ENCODE assay signal across 15 cellular contexts in the genomic region with DNA sequence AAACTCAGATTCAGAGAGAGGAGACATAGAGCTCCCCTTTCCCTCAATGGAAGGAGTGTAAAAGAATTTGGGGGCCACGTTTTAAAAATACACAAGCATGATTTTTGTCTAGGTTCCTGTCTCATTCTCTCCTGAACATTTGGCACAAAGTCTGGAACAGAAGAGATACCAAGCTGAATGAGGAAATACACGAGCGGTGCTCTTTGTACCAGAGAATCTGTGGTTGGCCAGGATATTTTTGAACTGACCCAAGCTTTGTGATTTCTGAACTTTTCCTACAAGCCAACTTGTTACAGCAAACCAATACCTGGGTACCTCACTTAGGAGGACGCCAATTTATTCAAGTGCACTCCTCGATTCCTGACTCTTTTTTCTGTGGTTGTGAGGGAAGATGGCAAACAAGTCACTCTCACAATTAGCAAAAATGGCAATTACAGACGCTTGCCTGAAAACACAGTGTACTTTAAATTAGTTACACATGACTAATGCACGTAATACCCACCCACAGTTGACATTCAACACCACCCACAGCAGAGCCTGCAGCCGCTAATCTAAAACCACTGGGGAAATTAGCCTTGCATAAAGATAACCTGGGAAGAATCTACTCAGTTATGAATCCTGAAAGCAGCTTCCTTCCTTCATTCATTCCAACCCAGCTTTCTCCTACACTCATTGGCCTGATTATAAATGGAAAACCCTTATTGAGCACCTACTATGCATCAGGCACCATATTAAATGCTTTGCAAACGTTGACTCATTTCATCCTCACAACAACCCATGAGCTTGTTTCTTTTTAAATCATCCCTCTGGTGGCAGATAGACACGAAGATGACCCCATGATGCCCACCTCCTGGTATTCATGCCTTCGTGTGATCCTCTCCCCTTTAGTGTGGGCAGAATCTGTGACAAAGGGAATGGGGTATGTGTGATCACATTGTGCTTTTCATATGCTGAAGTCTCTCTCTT.
DNase-seq lines count a peak whose midpoint lies in the region; ATAC-seq, FAIRE-seq and TF ChIP-seq lines count a peak whose summit lies in the region.
"Had no signal": no experiment of that assay in that cellular context is flagged by ENCODE, and none has a peak within 500 bp of the region (broad histone marks: within the 10 kb centered on the region; RNA-seq: fewer than 3 reads in every experiment).

No MANE protein-coding gene starts in this region.

- no peak overlapping the region for H3T11ph ChIP-seq in H9 (ENCODE audit: low read length)

- H3K18ac ChIP-seq in H9 (ENCODE audit: insufficient read length, low read depth, low read length), result no peak overlapping the region

- no peaks in the 10 kb centered on the region for H3K9me3 ChIP-seq in H9 (ENCODE audit: control insufficient read depth, low read depth, low read length)
- H3K9me3 ChIP-seq: colonic mucosa had no signal

- no peak overlapping the region for H3K23ac ChIP-seq in H9 (ENCODE audit: insufficient read length, low read depth, low read length)

- no peak overlapping the region for H3K9ac ChIP-seq in H9 (ENCODE audit: extremely low read depth, insufficient read length, low read length)
- H3K9ac ChIP-seq: KMS-11 had no signal

- H2BK120ac ChIP-seq in H9 (ENCODE audit: low read depth, low read length, poor library complexity, severe bottlenecking), result no peak overlapping the region

- H3K56ac ChIP-seq in H9 (ENCODE audit: insufficient read length, low read depth, low read length), result no peak overlapping the region

- H3K4me3 Mint-ChIP-seq in activated T-cell treated with anti-CD3 and anti-CD28 coated beads, Interleukin-2, amount 50 U/mL, for 4 hours, result no peak overlapping the region
- peak overlapping the region; percentile 42 for H3K4me3 Mint-ChIP-seq in stimulated activated memory B cell treated with anti-CD40 and anti-IgM and Interleukin-4, amounts not matched to agents 10 μg/mL and 1 μg/mL and 100 μg/mL, for 72 hours
- no peak overlapping the region for H3K4me3 Mint-ChIP-seq in H9
- no peak overlapping the region for H3K4me3 Mint-ChIP-seq in effector memory CD8-positive, alpha-beta T cell
- no peak overlapping the region for H3K4me3 Mint-ChIP-seq in nephron progenitor cell
- H3K4me3 Mint-ChIP-seq: activated naive CD8-positive, alpha-beta T cell treated with anti-CD3 and anti-CD28 coated beads, Interleukin-2, amount 10 ng/mL, durations not matched to agents 7 days and 5 days; T-helper 1 cell treated with Interleukin-12 subunit alpha and Interleukin-12 subunit beta and Interleukin-4 antibody, amounts not matched to agents 30 μg/mL and 1 μg/mL, for 36 hours had no signal

- no peak overlapping the region for H2AK5ac ChIP-seq in H9 (ENCODE audit: insufficient read length, low read length)

- no peak overlapping the region for H2BK20ac ChIP-seq in H9 (ENCODE audit: low read depth, low read length, poor library complexity, severe bottlenecking)

- no peaks in the 10 kb centered on the region for H3K79me1 ChIP-seq in H9 (ENCODE audit: insufficient read depth, low read depth, low read length, poor library complexity, severe bottlenecking)

- H3K4me3 ChIP-seq in bronchial epithelial cell (ENCODE audit: low read depth, low read length), result no peak overlapping the region
- H3K4me3 ChIP-seq: colonic mucosa, PC-9 had no signal

- H3K9me3 Mint-ChIP-seq in activated T-cell treated with anti-CD3 and anti-CD28 coated beads, Interleukin-2, amount 50 U/mL, for 4 hours, result no peaks in the 10 kb centered on the region
- H3K9me3 Mint-ChIP-seq in stimulated activated memory B cell treated with anti-CD40 and anti-IgM and Interleukin-4, amounts not matched to agents 10 μg/mL and 1 μg/mL and 100 μg/mL, for 72 hours, result no peaks in the 10 kb centered on the region
- H3K9me3 Mint-ChIP-seq in H9 (no peaks in the 10 kb centered on the region), nephron progenitor cell (no peaks in the 10 kb centered on the region)
- H3K9me3 Mint-ChIP-seq in effector memory CD8-positive, alpha-beta T cell, result no peaks in the 10 kb centered on the region
- H3K9me3 Mint-ChIP-seq: activated naive CD8-positive, alpha-beta T cell treated with anti-CD3 and anti-CD28 coated beads, Interleukin-2, amount 10 ng/mL, durations not matched to agents 7 days and 5 days; T-helper 1 cell treated with Interleukin-12 subunit alpha and Interleukin-12 subunit beta and Interleukin-4 antibody, amounts not matched to agents 30 μg/mL and 1 μg/mL, for 36 hours had no signal

- no peaks in the 10 kb centered on the region for H3K79me2 ChIP-seq in H9 (ENCODE audit: insufficient read depth, low read length)

- no peak overlapping the region for H2BK12ac ChIP-seq in H9 (ENCODE audit: insufficient read length, low read depth, low read length)

- H3K14ac ChIP-seq in H9 (ENCODE audit: insufficient read depth, low read length), result no peak overlapping the region

- no peak overlapping the region for H3K27ac ChIP-seq in H9 (ENCODE audit: insufficient read length, low read depth, low read length)
- H3K27ac ChIP-seq: colonic mucosa, KMS-11, PC-9 had no signal

- H3K27ac Mint-ChIP-seq in stimulated activated memory B cell treated with anti-CD40 and anti-IgM and Interleukin-4, amounts not matched to agents 10 μg/mL and 1 μg/mL and 100 μg/mL, for 72 hours, result peak overlapping the region; percentile 85
- H3K27ac Mint-ChIP-seq in H9 (no peak overlapping the region), nephron progenitor cell (no peak overlapping the region)
- H3K27ac Mint-ChIP-seq in effector memory CD8-positive, alpha-beta T cell, result no peak overlapping the region
- H3K27ac Mint-ChIP-seq: activated naive CD8-positive, alpha-beta T cell treated with anti-CD3 and anti-CD28 coated beads, Interleukin-2, amount 10 ng/mL, durations not matched to agents 7 days and 5 days; T-helper 1 cell treated with Interleukin-12 subunit alpha and Interleukin-12 subunit beta and Interleukin-4 antibody, amounts not matched to agents 30 μg/mL and 1 μg/mL, for 36 hours had no signal

- H2BK15ac ChIP-seq in H9 (ENCODE audit: low read depth, low read length), result no peak overlapping the region

- TF ChIP-seq CTCF in bronchial epithelial cell (IDR thresholded peaks at IDR 0.05; ENCODE audit: insufficient read depth, low read length, severe bottlenecking) (no peak), H9 (conservative IDR thresholded peaks at IDR 0.05) (no peak), nephron progenitor cell (IDR thresholded peaks at IDR 0.05) (no peak)

- no CpG with 5 or more reads among the region's 11 CpGs for WGBS in H9 (ENCODE audit: extremely low coverage, insufficient read length, low lambda C conversion rate)

- no peak overlapping the region for H4K8ac ChIP-seq in H9 (replicated peaks; ENCODE audit: insufficient read length, low read depth, low read length)

- H3K36me3 Mint-ChIP-seq in activated T-cell treated with anti-CD3 and anti-CD28 coated beads, Interleukin-2, amount 50 U/mL, for 4 hours (ENCODE audit: insufficient read depth), result no peaks in the 10 kb centered on the region
- H3K36me3 Mint-ChIP-seq in stimulated activated memory B cell treated with anti-CD40 and anti-IgM and Interleukin-4, amounts not matched to agents 10 μg/mL and 1 μg/mL and 100 μg/mL, for 72 hours, result no peaks in the 10 kb centered on the region
- H3K36me3 Mint-ChIP-seq in H9 (ENCODE audit: insufficient read depth in 1 of 3, low read depth in 3 of 3) (no peaks in the 10 kb centered on the region), nephron progenitor cell (ENCODE audit: low read depth) (no peaks in the 10 kb centered on the region)
- H3K36me3 Mint-ChIP-seq in effector memory CD8-positive, alpha-beta T cell (ENCODE audit: insufficient read depth), result no peaks in the 10 kb centered on the region
- H3K36me3 Mint-ChIP-seq: activated naive CD8-positive, alpha-beta T cell treated with anti-CD3 and anti-CD28 coated beads, Interleukin-2, amount 10 ng/mL, durations not matched to agents 7 days and 5 days had no signal

- no peaks in the 10 kb centered on the region for H3K36me3 ChIP-seq in bronchial epithelial cell (ENCODE audit: control insufficient read depth, insufficient read depth, low read length)
- H3K36me3 ChIP-seq: colonic mucosa had no signal

- H2BK5ac ChIP-seq in H9 (ENCODE audit: insufficient read length, low read length), result no peak overlapping the region

- no peaks in the 10 kb centered on the region for H3K4me1 Mint-ChIP-seq in activated T-cell treated with anti-CD3 and anti-CD28 coated beads, Interleukin-2, amount 50 U/mL, for 4 hours (ENCODE audit: low read depth)
- peaks cover 41% of the 10 kb centered on the region for H3K4me1 Mint-ChIP-seq in stimulated activated memory B cell treated with anti-CD40 and anti-IgM and Interleukin-4, amounts not matched to agents 10 μg/mL and 1 μg/mL and 100 μg/mL, for 72 hours
- H3K4me1 Mint-ChIP-seq in H9, result peaks cover 9 to 11% of the 10 kb centered on the region in 2 experiments
- no peaks in the 10 kb centered on the region for H3K4me1 Mint-ChIP-seq in effector memory CD8-positive, alpha-beta T cell (ENCODE audit: low read depth in 2 of 2)
- H3K4me1 Mint-ChIP-seq in nephron progenitor cell, result peaks cover 10% of the 10 kb centered on the region
- H3K4me1 Mint-ChIP-seq: activated naive CD8-positive, alpha-beta T cell treated with anti-CD3 and anti-CD28 coated beads, Interleukin-2, amount 10 ng/mL, durations not matched to agents 7 days and 5 days had no signal

- no peak overlapping the region for H2AFZ ChIP-seq in H9 (ENCODE audit: low read length)
- H2AFZ ChIP-seq: PC-9 had no signal

- no peaks in the 10 kb centered on the region; the same call in 1 of the 2 replicates for H3K4me1 ChIP-seq in H9 (ENCODE audit: insufficient read depth, low read length)
- H3K4me1 ChIP-seq: colonic mucosa had no signal

- H3K27me3 Mint-ChIP-seq in activated T-cell treated with anti-CD3 and anti-CD28 coated beads, Interleukin-2, amount 50 U/mL, for 4 hours (ENCODE audit: low read depth), result no peaks in the 10 kb centered on the region
- no peaks in the 10 kb centered on the region for H3K27me3 Mint-ChIP-seq in stimulated activated memory B cell treated with anti-CD40 and anti-IgM and Interleukin-4, amounts not matched to agents 10 μg/mL and 1 μg/mL and 100 μg/mL, for 72 hours
- no peaks in the 10 kb centered on the region for H3K27me3 Mint-ChIP-seq in H9 (ENCODE audit: low read depth)
- no peaks in the 10 kb centered on the region for H3K27me3 Mint-ChIP-seq in effector memory CD8-positive, alpha-beta T cell
- no peaks in the 10 kb centered on the region for H3K27me3 Mint-ChIP-seq in nephron progenitor cell (ENCODE audit: low read depth, poor library complexity)
- H3K27me3 Mint-ChIP-seq: activated naive CD8-positive, alpha-beta T cell treated with anti-CD3 and anti-CD28 coated beads, Interleukin-2, amount 10 ng/mL, durations not matched to agents 7 days and 5 days had no signal

- H3K23me2 ChIP-seq in H9 (ENCODE audit: insufficient read length, low read depth, low read length, poor library complexity, severe bottlenecking), result no peaks in the 10 kb centered on the region

- H3K27me3 ChIP-seq in bronchial epithelial cell (ENCODE audit: control insufficient read depth, insufficient read depth, low read length), result no peaks in the 10 kb centered on the region
- no peaks in the 10 kb centered on the region for H3K27me3 ChIP-seq in H9 (ENCODE audit: insufficient read depth, low read length)
- H3K27me3 ChIP-seq: colonic mucosa had no signal

- ATAC-seq in activated T-cell treated with anti-CD3 and anti-CD28 coated beads, Interleukin-2, amount 50 U/mL, for 4 hours, result peak; percentile 60 to 75
- peak; percentile 58 for ATAC-seq in HG02885 (IDR thresholded peaks at IDR 0.05; ENCODE audit: poor library complexity, unreplicated experiment)
- peak; percentile 76 for ATAC-seq in stimulated activated memory B cell treated with anti-CD40 and anti-IgM and Interleukin-4, amounts not matched to agents 10 μg/mL and 1 μg/mL and 100 μg/mL, for 72 hours
- ATAC-seq in effector memory CD8-positive, alpha-beta T cell (replicated peaks), result no peak

- no peak overlapping the region for H3K4me2 ChIP-seq in H9 (ENCODE audit: insufficient read depth, insufficient read length, low read length)
- H3K4me2 ChIP-seq: KMS-11, PC-9 had no signal

- no peaks in the 10 kb centered on the region for H4K20me1 ChIP-seq in H9 (ENCODE audit: control insufficient read depth, insufficient read depth, insufficient read length)

- peak; percentile 7 for FAIRE-seq in bronchial epithelial cell (lab: Jason Lieb, UNC)

- no peak overlapping the region for H4K5ac ChIP-seq in H9 (ENCODE audit: insufficient read length, low read depth, low read length)

- H4K91ac ChIP-seq in H9 (ENCODE audit: insufficient read length, low read depth, low read length), result no peak overlapping the region

- H3K4ac ChIP-seq in H9 (ENCODE audit: low read depth, low read length), result no peak overlapping the region

- no peak for DNase-seq in activated T-cell treated with anti-CD3 and anti-CD28 coated beads, Interleukin-2, amount 50 U/mL, for 4 hours
- DNase-seq in activated T-cell treated with anti-CD3 and anti-CD28 coated beads, Interleukin-2, amount 50 U/mL, for 1 hour, result no peak
- peak; percentile 9 for DNase-seq in bronchial epithelial cell (ENCODE audit: low read depth)
- DNase-seq in H9, result no peak
- DNase-seq in effector memory CD8-positive, alpha-beta T cell, result no peak
- no peak for DNase-seq in nephron progenitor cell
- DNase-seq: activated naive CD8-positive, alpha-beta T cell treated with anti-CD3 and anti-CD28 coated beads, Interleukin-2, amount 10 ng/mL, durations not matched to agents 7 days and 5 days; DMS79; mesenchymal stem cell; PC-9 had no signal
